1 cellular context compared by ENCODE assay signal in genomic region chr12:124771462-124772361, GRCh38.
A peak's percentile ranks its signal among the peaks of the same experiment; 100 is the strongest.
TF ChIP-seq lines count a peak whose summit lies in the region.

No MANE protein-coding gene starts in this region.

TF ChIP-seq in GM12878, 131 proteins besides CTCF, POLR2A, EP300 and RAD21 (continued from another document and continues in another):
- no peak for TF ChIP-seq ZBTB33 (IDR thresholded peaks at IDR 0.05)
- TF ChIP-seq ZZZ3 (IDR thresholded peaks at IDR 0.05; ENCODE audit: control insufficient read depth, insufficient read length, low read depth) = no peak
- peak; percentile 56; the same call in 1 of the 2 replicates for TF ChIP-seq TAF1 (IDR thresholded peaks at IDR 0.05; ENCODE audit: borderline replicate concordance, low read depth, low read length)
- no peak for TF ChIP-seq POLR2AphosphoS2 (IDR thresholded peaks at IDR 0.05; ENCODE audit: low read depth, low read length)
- TF ChIP-seq PAX5 (IDR thresholded peaks at IDR 0.05; ENCODE audit: borderline replicate concordance, low read depth, low read length) = no peak
- no peak for TF ChIP-seq GABPA (IDR thresholded peaks at IDR 0.05; ENCODE audit: low read depth)
- peak; percentile 59; the same call in 1 of the 2 replicates for TF ChIP-seq GATAD2B (conservative IDR thresholded peaks at IDR 0.05; ENCODE audit: low read depth)
- TF ChIP-seq IKZF2 (IDR thresholded peaks at IDR 0.05) = no peak
- TF ChIP-seq CBX5 (IDR thresholded peaks at IDR 0.05; ENCODE audit: low read depth) = peak; percentile 25; the same call in 1 of the 2 replicates
- no peak for TF ChIP-seq ATF3 (IDR thresholded peaks at IDR 0.05; ENCODE audit: borderline replicate concordance, extremely low read depth, low read depth, low read length)
- no peak for TF ChIP-seq ESRRA (IDR thresholded peaks at IDR 0.05; ENCODE audit: low read length)
- TF ChIP-seq SMARCA5 (IDR thresholded peaks at IDR 0.05) = peak; percentile 22
- TF ChIP-seq NRF1 (conservative IDR thresholded peaks at IDR 0.05; ENCODE audit: low read depth, low read length) = no peak
- no peak for TF ChIP-seq SPI1 (IDR thresholded peaks at IDR 0.05; ENCODE audit: borderline replicate concordance, insufficient read depth, low read depth, low read length)
- TF ChIP-seq ZBTB40 (IDR thresholded peaks at IDR 0.05; ENCODE audit: borderline replicate concordance) = no peak
- TF ChIP-seq TCF12 (IDR thresholded peaks at IDR 0.05; ENCODE audit: low read depth, low read length) = peak; percentile 70; the same call in 1 of the 2 replicates
- no peak for TF ChIP-seq ZNF24 (IDR thresholded peaks at IDR 0.05)
- peak; percentile 76; the same call in 1 of the 2 replicates for TF ChIP-seq TCF3 (IDR thresholded peaks at IDR 0.05; ENCODE audit: borderline replicate concordance, insufficient read depth, low read depth, low read length)
- peak; percentile 55; the same call in 1 of the 2 replicates for TF ChIP-seq LARP7 (IDR thresholded peaks at IDR 0.05)
- TF ChIP-seq POLR2AphosphoS5 (IDR thresholded peaks at IDR 0.05; ENCODE audit: low read length) = no peak
- TF ChIP-seq CEBPZ (IDR thresholded peaks at IDR 0.05; ENCODE audit: low read depth, low read length) = no peak
- TF ChIP-seq NBN (IDR thresholded peaks at IDR 0.05) = 0 out of 2 replicates have a peak, but pooled peaks have one; percentile 36
- no peak for TF ChIP-seq EGR1 (IDR thresholded peaks at IDR 0.05; ENCODE audit: borderline replicate concordance in 1 of 2, low read depth in 2 of 2, low read length in 2 of 2)
- TF ChIP-seq MEF2A (IDR thresholded peaks at IDR 0.05; ENCODE audit: insufficient read depth, low read depth, low read length) = peak; percentile 6; the same call in 1 of the 2 replicates
- no peak for TF ChIP-seq SMAD1 (IDR thresholded peaks at IDR 0.05; ENCODE audit: low read depth, partially characterized antibody)
- no peak for TF ChIP-seq MTA3 (IDR thresholded peaks at IDR 0.05; ENCODE audit: borderline replicate concordance, low read length)
- no peak for TF ChIP-seq SREBF2 (IDR thresholded peaks at IDR 0.05; ENCODE audit: low read length)
- no peak for TF ChIP-seq BCL11A (IDR thresholded peaks at IDR 0.05; ENCODE audit: low read depth, low read length)
- no peak for TF ChIP-seq SRF (IDR thresholded peaks at IDR 0.05; ENCODE audit: low read depth in 2 of 2, low read length in 2 of 2)
- TF ChIP-seq ELK1 (IDR thresholded peaks at IDR 0.05; ENCODE audit: low read depth, low read length) = no peak
- no peak for TF ChIP-seq MXI1 (IDR thresholded peaks at IDR 0.05; ENCODE audit: low read depth, low read length)
- TF ChIP-seq SUZ12 (IDR thresholded peaks at IDR 0.05; ENCODE audit: unreplicated experiment) = no peak
- TF ChIP-seq YBX1 (IDR thresholded peaks at IDR 0.05) = no peak
- no peak for TF ChIP-seq ZNF622 (IDR thresholded peaks at IDR 0.05)
- TF ChIP-seq YY1 (IDR thresholded peaks at IDR 0.05; ENCODE audit: low read depth, low read length) = peak; percentile 57; the same call in 1 of the 2 replicates
- TF ChIP-seq TBL1XR1 (IDR thresholded peaks at IDR 0.05; ENCODE audit: low read depth, low read length) = peak; percentile 50; the same call in 1 of the 2 replicates
- no peak for TF ChIP-seq RFX5 (IDR thresholded peaks at IDR 0.05; ENCODE audit: low read depth, low read length)
- TF ChIP-seq IRF4 (IDR thresholded peaks at IDR 0.05; ENCODE audit: low read depth, low read length) = 0 out of 2 replicates have a peak, but pooled peaks have one; percentile 33
- no peak for TF ChIP-seq CREB1 (IDR thresholded peaks at IDR 0.05; ENCODE audit: low read depth)
- TF ChIP-seq BCL3 (IDR thresholded peaks at IDR 0.05; ENCODE audit: borderline replicate concordance, insufficient read depth, low read depth, low read length, poor library complexity, severe bottlenecking) = no peak
- TF ChIP-seq REST (IDR thresholded peaks at IDR 0.05; ENCODE audit: low read depth, low read length) = no peak
- TF ChIP-seq ZNF217 (IDR thresholded peaks at IDR 0.05) = peak; percentile 53; the same call in 1 of the 2 replicates
- TF ChIP-seq BHLHE40 (IDR thresholded peaks at IDR 0.05; ENCODE audit: borderline replicate concordance in 1 of 2, low read depth in 2 of 2, low read length in 1 of 2) = peak; percentile 74 to 83
- TF ChIP-seq RCOR1 (conservative IDR thresholded peaks at IDR 0.05; ENCODE audit: low read depth, low read length) = no peak
- TF ChIP-seq STAT3 (IDR thresholded peaks at IDR 0.05; ENCODE audit: low read depth, low read length) = no peak
- peak; percentile 70; the same call in 1 of the 2 replicates for TF ChIP-seq BACH1 (IDR thresholded peaks at IDR 0.05; ENCODE audit: borderline replicate concordance)
- no peak for TF ChIP-seq HDAC6 (IDR thresholded peaks at IDR 0.05; ENCODE audit: unreplicated experiment)
- no peak for TF ChIP-seq FOXM1 (IDR thresholded peaks at IDR 0.05; ENCODE audit: low read depth, low read length)
- TF ChIP-seq SMC3 (IDR thresholded peaks at IDR 0.05; ENCODE audit: borderline replicate concordance, low read length) = peak; percentile 80
- peak; percentile 16; the same call in 1 of the 2 replicates for TF ChIP-seq RELB (IDR thresholded peaks at IDR 0.05; ENCODE audit: low read depth)
- peak; percentile 42; the same call in 1 of the 2 replicates for TF ChIP-seq ZNF207 (IDR thresholded peaks at IDR 0.05; ENCODE audit: borderline replicate concordance)
- TF ChIP-seq CREM (IDR thresholded peaks at IDR 0.05; ENCODE audit: low read depth) = no peak
